Comparison of ENCODE assay signal across 9 cellular contexts in genomic region chr4:147096667-147097604, GRCh38.
DNase-seq lines count a peak whose midpoint lies in the region; ATAC-seq and TF ChIP-seq lines count a peak whose summit lies in the region.
"Had no signal": no experiment of that assay in that cellular context is flagged by ENCODE, and none has a peak within 500 bp of the region (broad histone marks: within the 10 kb centered on the region; RNA-seq: fewer than 3 reads in every experiment).

No MANE protein-coding gene starts in this region.

- H3K36me3 ChIP-seq in right atrium auricular region (no peaks in the 10 kb centered on the region), stomach (no peaks in the 10 kb centered on the region)

- H3K36me3 Mint-ChIP-seq in CD14-positive monocyte (no peaks in the 10 kb centered on the region), WTC11 (no peaks in the 10 kb centered on the region)
- H3K36me3 Mint-ChIP-seq: IgD-negative memory B cell had no signal

- H3K27me3 Mint-ChIP-seq in CD14-positive monocyte (ENCODE audit: low read depth in 3 of 3) = peaks cover 0 to 3% (median 1%) of the 10 kb centered on the region in 3 donors
- no peaks in the 10 kb centered on the region for H3K27me3 Mint-ChIP-seq in WTC11 (ENCODE audit: low read depth)

- peak overlapping the region in 1 of 7 donors; percentile 11 for H3K27ac Mint-ChIP-seq in CD14-positive monocyte
- H3K27ac Mint-ChIP-seq in WTC11 = no peak overlapping the region
- H3K27ac Mint-ChIP-seq: IgD-negative memory B cell had no signal

- H3K9me3 Mint-ChIP-seq in CD14-positive monocyte (no peaks in the 10 kb centered on the region), WTC11 (no peaks in the 10 kb centered on the region)
- H3K9me3 Mint-ChIP-seq: IgD-negative memory B cell had no signal

- no peaks in the 10 kb centered on the region for H3K9me3 ChIP-seq in right atrium auricular region
- no peaks in the 10 kb centered on the region for H3K9me3 ChIP-seq in stomach

- POLR2A ChIA-PET in WTC11 (lab: Charles Lee) = no interaction called here

- H3K27ac ChIP-seq in right atrium auricular region = no peak overlapping the region
- H3K27ac ChIP-seq in stomach = no peak overlapping the region

- TF ChIP-seq CTCF in CD14-positive monocyte (IDR thresholded peaks at IDR 0.05) (peak; percentile 63), WTC11 (IDR thresholded peaks at IDR 0.05) (peak; percentile 59), right atrium auricular region (IDR thresholded peaks at IDR 0.05) (peak; percentile 45 to 78), stomach (IDR thresholded peaks at IDR 0.05) (peak in 5 of 7 experiments; percentile 30 to 66 (median 57))

- H3K4me3 ChIP-seq in right atrium auricular region (no peak overlapping the region), stomach (no peak overlapping the region)

- H3K4me3 Mint-ChIP-seq in CD14-positive monocyte (no peak overlapping the region), WTC11 (no peak overlapping the region)
- H3K4me3 Mint-ChIP-seq: IgD-negative memory B cell had no signal

- TF ChIP-seq POLR2A in stomach (IDR thresholded peaks at IDR 0.05) = no peak

- H3K4me1 Mint-ChIP-seq in CD14-positive monocyte = no peaks in the 10 kb centered on the region
- peaks cover 6% of the 10 kb centered on the region for H3K4me1 Mint-ChIP-seq in WTC11

- intact Hi-C loops in CD14-positive monocyte (cut with micrococcal nuclease) (no loop called here), stomach (cut with DNase I; ENCODE audit: low total_unique reads) (loop anchor here (5.0 kb wide), 1 partner anchor 80 kb away; no protein-coding TSS in a partner anchor)

- ATAC-seq in GM18867 (IDR thresholded peaks at IDR 0.05; ENCODE audit: unreplicated experiment) (peak; percentile 70), WTC11 (peak; percentile 34; the same call in 1 of the 2 replicates)

- CTCF ChIA-PET in WTC11 (lab: Charles Lee) = interaction anchor here (0.6 to 2.1 kb wide), 45 partner anchors 8 to 770 kb away, joined by 3 to 70 read pairs (median 4); partner anchors contain the start of genes EDNRA, TMEM184C and TTC29

- H3K4me1 ChIP-seq in right atrium auricular region (no peaks in the 10 kb centered on the region), stomach (peaks cover 0 to 6% (median 0%) of the 10 kb centered on the region in 4 donors)

- 20 to 28% (median 21%) methylated on average over 6 of the region's 6 CpGs for WGBS in stomach, 5 donors

- DNase-seq in CD14-positive monocyte (ENCODE audit: low spot score) (no peak), LHCN-M2 (ENCODE audit: low read depth) (peak; percentile 63), WTC11 (ENCODE audit: low spot score) (no peak), right atrium auricular region (ENCODE audit: low spot score) (no peak), stomach (no peak)
- DNase-seq in activated CD4-positive, CD25-positive, alpha-beta regulatory T cell (lab: John Stamatoyannopoulos, UW) = no peak
- DNase-seq in activated CD8-positive, alpha-beta memory T cell treated with anti-CD3 and anti-CD28 coated beads for 24 hours = no peak

- TF ChIP-seq EP300 in stomach (IDR thresholded peaks at IDR 0.05) = no peak

- H3K27me3 ChIP-seq in right atrium auricular region (no peaks in the 10 kb centered on the region), stomach (peaks cover 0 to 4% (median 4%) of the 10 kb centered on the region in 3 donors)

TF ChIP-seq in WTC11, 78 proteins besides CTCF, POLR2A, EP300 and RAD21:
- TF ChIP-seq ZNF317 (CRISPR knock-in tag; IDR thresholded peaks at IDR 0.05; ENCODE audit: borderline replicate concordance, low read depth) = no peak
- no peak for TF ChIP-seq RELA (CRISPR knock-in tag; IDR thresholded peaks at IDR 0.05; ENCODE audit: borderline replicate concordance)
- no peak for TF ChIP-seq ZNF263 (CRISPR knock-in tag; IDR thresholded peaks at IDR 0.05; ENCODE audit: low read depth)
- no peak for TF ChIP-seq ZNF396 (CRISPR knock-in tag; IDR thresholded peaks at IDR 0.05; ENCODE audit: borderline replicate concordance)
- TF ChIP-seq ZNF219 (CRISPR knock-in tag; IDR thresholded peaks at IDR 0.05; ENCODE audit: borderline replicate concordance) = no peak
- TF ChIP-seq ZNF232 (CRISPR knock-in tag; IDR thresholded peaks at IDR 0.05) = no peak
- no peak for TF ChIP-seq ESRRA (CRISPR knock-in tag; IDR thresholded peaks at IDR 0.05; ENCODE audit: borderline replicate concordance)
- no peak for TF ChIP-seq SOX15 (CRISPR knock-in tag; IDR thresholded peaks at IDR 0.05)
- TF ChIP-seq, protein P1, sequence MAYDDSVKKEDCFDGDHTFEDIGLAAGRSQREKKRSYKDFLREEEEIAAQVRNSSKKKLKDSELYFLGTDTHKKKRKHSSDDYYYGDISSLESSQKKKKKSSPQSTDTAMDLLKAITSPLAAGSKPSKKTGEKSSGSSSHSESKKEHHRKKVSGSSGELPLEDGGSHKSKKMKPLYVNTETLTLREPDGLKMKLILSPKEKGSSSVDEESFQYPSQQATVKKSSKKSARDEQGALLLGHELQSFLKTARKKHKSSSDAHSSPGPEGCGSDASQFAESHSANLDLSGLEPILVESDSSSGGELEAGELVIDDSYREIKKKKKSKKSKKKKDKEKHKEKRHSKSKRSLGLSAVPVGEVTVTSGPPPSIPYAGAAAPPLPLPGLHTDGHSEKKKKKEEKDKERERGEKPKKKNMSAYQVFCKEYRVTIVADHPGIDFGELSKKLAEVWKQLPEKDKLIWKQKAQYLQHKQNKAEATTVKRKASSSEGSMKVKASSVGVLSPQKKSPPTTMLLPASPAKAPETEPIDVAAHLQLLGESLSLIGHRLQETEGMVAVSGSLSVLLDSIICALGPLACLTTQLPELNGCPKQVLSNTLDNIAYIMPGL (CRISPR knock-in tag; IDR thresholded peaks at IDR 0.05) = no peak
TF ChIP-seq in WTC11: peak in this region for 0.
